1 cellular context compared by ENCODE assay signal in genomic region chr1:176193663-176194062, GRCh38.
TF ChIP-seq lines count a peak whose summit lies in the region.

No MANE protein-coding gene starts in this region.

TF ChIP-seq in HEK293, 187 proteins besides CTCF, POLR2A, EP300 and RAD21:
- TF ChIP-seq ZBTB44 (tag by site-specific recombination; IDR thresholded peaks at IDR 0.05) (no peak), ZNF146 (tag by site-specific recombination; IDR thresholded peaks at IDR 0.05) (peak; percentile 77)
